In genomic region chr19:34844254-34844653, GRCh38 we compare ENCODE assay signal across 29 cellular contexts.
"Had no signal": no experiment of that assay in that cellular context is flagged by ENCODE, and none has a peak within 500 bp of the region (broad histone marks: within the 10 kb centered on the region; RNA-seq: fewer than 3 reads in every experiment).

No MANE protein-coding gene starts in this region.

- H3K27me3 ChIP-seq: brain microvascular endothelial cell had no signal

- H3K4me3 ChIP-seq: coronary artery, dorsolateral prefrontal cortex had no signal

- DNase-seq: activated CD4-positive, alpha-beta T cell treated with anti-CD3 and anti-CD28 coated beads for 36 hours; activated CD4-positive, alpha-beta T cell treated with anti-CD3 and anti-CD28 coated beads, Interleukin-2, amount 50 U/mL, for 1 hour; activated CD4-positive, alpha-beta T cell treated with anti-CD3 and anti-CD28 coated beads, Interleukin-2, amount 50 U/mL, for 48 hours; activated CD4-positive, CD25-positive, alpha-beta regulatory T cell; activated CD4-positive, CD25-positive, alpha-beta regulatory T cell treated with anti-CD3 and anti-CD28 coated beads, Interleukin-2, amount 50 U/mL, for 72 hours; activated CD8-positive, alpha-beta memory T cell treated with anti-CD3 and anti-CD28 coated beads for 24 hours; activated CD8-positive, alpha-beta T cell treated with anti-CD3 and anti-CD28 coated beads for 36 hours; activated effector memory CD4-positive, alpha-beta T cell treated with Interleukin-2 at 50 U/mL for 16 hours; activated gamma-delta T cell treated with Interleukin-2 at 50 U/mL for 16 hours; activated naive CD4-positive, alpha-beta T cell treated with anti-CD3 and anti-CD28 coated beads, Interleukin-2, amount 50 U/mL, for 16 hours; activated naive CD4-positive, alpha-beta T cell treated with Interleukin-2 at 50 U/mL for 16 hours; activated T-cell treated with anti-CD3 and anti-CD28 coated beads, Interleukin-2, amount 50 U/mL, for 4 hours; amniotic stem cell; anterior cingulate cortex; brain microvascular endothelial cell; dorsolateral prefrontal cortex; effector memory CD4-positive, alpha-beta T cell; endodermal cell; foreskin fibroblast; head of caudate nucleus; T-helper 1 cell; T-helper 17 cell; T1000 had no signal

- FAIRE-seq: astrocyte, bronchial epithelial cell, frontal cortex had no signal

- H3K36me3 ChIP-seq: brain microvascular endothelial cell had no signal

- H3K27ac ChIP-seq: brain microvascular endothelial cell, coronary artery, dorsolateral prefrontal cortex had no signal

- ATAC-seq: activated CD4-positive, alpha-beta T cell treated with anti-CD3 and anti-CD28 coated beads for 36 hours; activated CD8-positive, alpha-beta T cell treated with anti-CD3 and anti-CD28 coated beads for 36 hours; activated T-cell treated with anti-CD3 and anti-CD28 coated beads, Interleukin-2, amount 50 U/mL, for 4 hours; activated T-helper 17 cell treated with anti-CD3 and anti-CD28 coated beads, Interleukin-2, amount 50 U/mL, for 72 hours; esophagus mucosa; T-helper 17 cell had no signal
